Comparison of ENCODE assay signal across 21 cellular contexts in genomic region chr12:84904051-84904450, GRCh38. TPM values are rescaled to one million over a fixed set of nuclear protein-coding genes. Genes with fewer than 3 reads are reported as not detected.
"Had no signal": no experiment of that assay in that cellular context is flagged by ENCODE, and none has a peak within 500 bp of the region (broad histone marks: within the 10 kb centered on the region; RNA-seq: fewer than 3 reads in every experiment).

No MANE protein-coding gene starts in this region.

- H2AFZ ChIP-seq: hepatocyte had no signal

- H3K36me3 ChIP-seq: esophagus muscularis mucosa, gastroesophageal sphincter, heart right ventricle, left lung, lower lobe of right lung had no signal

- H3K9me3 ChIP-seq: esophagus muscularis mucosa, gastroesophageal sphincter, left lung, lower lobe of right lung had no signal

- H3K36me3 Mint-ChIP-seq: naive thymus-derived CD4-positive, alpha-beta T cell; natural killer cell had no signal

- H3K27me3 ChIP-seq: foreskin keratinocyte had no signal

- H3K79me2 ChIP-seq: hepatocyte had no signal

- ATAC-seq: foreskin keratinocyte; gastroesophageal sphincter; heart right ventricle; left cardiac atrium; left lung; left ventricle myocardium superior; lower lobe of right lung; naive thymus-derived CD4-positive, alpha-beta T cell; natural killer cell had no signal

- H3K4me1 Mint-ChIP-seq: naive thymus-derived CD4-positive, alpha-beta T cell; natural killer cell had no signal

- H3K4me3 Mint-ChIP-seq: naive thymus-derived CD4-positive, alpha-beta T cell; natural killer cell had no signal

- H3K4me3 ChIP-seq: coronary artery, dorsolateral prefrontal cortex, esophagus muscularis mucosa, gastroesophageal sphincter, heart right ventricle, hepatocyte, left lung, lower lobe of right lung had no signal

- H3K4me2 ChIP-seq: hepatocyte had no signal

- H3K4me1 ChIP-seq: esophagus muscularis mucosa, gastroesophageal sphincter, heart right ventricle, left lung, lower lobe of right lung had no signal

- H3K27ac ChIP-seq: coronary artery, dorsolateral prefrontal cortex, esophagus muscularis mucosa, foreskin keratinocyte, gastroesophageal sphincter, heart right ventricle, hepatocyte, left lung, lower lobe of right lung had no signal

- H3K9me3 Mint-ChIP-seq: natural killer cell had no signal

- H3K27ac Mint-ChIP-seq: naive thymus-derived CD4-positive, alpha-beta T cell; natural killer cell had no signal

- DNase-seq: dermis blood vessel endothelial cell; dorsolateral prefrontal cortex; effector CD4-positive, alpha-beta T cell; effector memory CD4-positive, alpha-beta T cell; foreskin keratinocyte; head of caudate nucleus; heart right ventricle; hypothalamus; left cardiac atrium; left lung; left ventricle myocardium superior; lower lobe of right lung; mesenchymal stem cell; midbrain; naive thymus-derived CD4-positive, alpha-beta T cell; natural killer cell had no signal

RNA-seq across cellular contexts. Expression of gene SLC6A15, which starts 8.5 kb away (rescaled TPM):
- total RNA-seq: heart right ventricle; lower lobe of right lung; mononuclear cell; naive thymus-derived CD4-positive, alpha-beta T cell; natural killer cell had no signal
- polyA plus RNA-seq: heart right ventricle; naive thymus-derived CD4-positive, alpha-beta T cell had no signal
